21 cellular contexts compared by ENCODE assay signal in the genomic region with DNA sequence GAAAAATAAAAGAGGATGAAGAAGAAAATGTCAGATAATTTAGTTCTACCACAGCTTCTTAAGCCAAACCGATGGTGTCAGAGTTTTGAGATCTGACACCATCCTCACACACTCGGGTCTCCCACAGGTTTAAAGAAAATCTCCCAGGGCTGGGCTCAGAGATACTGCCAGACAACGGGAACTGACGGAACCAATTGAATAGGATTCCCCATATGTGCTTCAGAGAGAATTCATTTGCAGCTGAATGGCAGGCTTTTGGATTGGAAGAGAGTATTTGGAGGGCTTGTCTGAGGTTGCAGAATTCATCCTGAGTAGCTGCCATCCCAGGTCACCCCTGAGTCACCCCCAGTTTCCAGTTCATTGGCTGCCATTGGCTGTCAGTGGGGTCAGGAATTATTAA.
"Had no signal": no experiment of that assay in that cellular context is flagged by ENCODE, and none has a peak within 500 bp of the region (broad histone marks: within the 10 kb centered on the region; RNA-seq: fewer than 3 reads in every experiment).

No MANE protein-coding gene starts in this region.

- H3K27me3 Mint-ChIP-seq: activated CD4-positive, alpha-beta T cell treated with anti-CD3 and anti-CD28 coated beads, Interleukin-2, amount 10 ng/mL, durations not matched to agents 7 days and 5 days; activated naive CD4-positive, alpha-beta T cell treated with anti-CD3 and anti-CD28 coated beads, Interleukin-2, amount 10 ng/mL, durations not matched to agents 7 days and 5 days; activated naive CD8-positive, alpha-beta T cell treated with anti-CD3 and anti-CD28 coated beads, Interleukin-2, amount 50 U/mL, for 24 hours; stimulated activated naive CD8-positive, alpha-beta T cell treated with anti-CD3 and anti-CD28 coated beads, Interleukin-15, amount 100 ng/mL, for 72 hours had no signal

- H3K4me3 Mint-ChIP-seq: activated CD4-positive, alpha-beta T cell treated with anti-CD3 and anti-CD28 coated beads, Interleukin-2, amount 10 ng/mL, durations not matched to agents 7 days and 5 days; activated CD8-positive, alpha-beta T cell treated with anti-CD3 and anti-CD28 coated beads, Interleukin-2, amount 10 ng/mL, durations not matched to agents 7 days and 5 days; activated naive CD4-positive, alpha-beta T cell treated with anti-CD3 and anti-CD28 coated beads, Interleukin-2, amount 10 ng/mL, durations not matched to agents 7 days and 5 days; activated naive CD8-positive, alpha-beta T cell treated with anti-CD3 and anti-CD28 coated beads, Interleukin-2, amount 50 U/mL, for 24 hours; activated T-cell treated with anti-CD3 and anti-CD28 coated beads, Interleukin-2, amount 50 U/mL, for 24 hours; stimulated activated naive CD8-positive, alpha-beta T cell treated with anti-CD3 and anti-CD28 coated beads, Interleukin-15, amount 100 ng/mL, for 72 hours had no signal

- H3K9me3 ChIP-seq: ovary, right lobe of liver, suprapubic skin, transverse colon, uterus had no signal

- H3K4me3 ChIP-seq: coronary artery, ovary, right lobe of liver, suprapubic skin, transverse colon, uterus had no signal

- H3K4me1 Mint-ChIP-seq: activated CD4-positive, alpha-beta T cell treated with anti-CD3 and anti-CD28 coated beads, Interleukin-2, amount 10 ng/mL, durations not matched to agents 7 days and 5 days; activated naive CD4-positive, alpha-beta T cell treated with anti-CD3 and anti-CD28 coated beads, Interleukin-2, amount 10 ng/mL, durations not matched to agents 7 days and 5 days; activated naive CD8-positive, alpha-beta T cell treated with anti-CD3 and anti-CD28 coated beads, Interleukin-2, amount 50 U/mL, for 24 hours; stimulated activated naive CD8-positive, alpha-beta T cell treated with anti-CD3 and anti-CD28 coated beads, Interleukin-15, amount 100 ng/mL, for 72 hours had no signal

- H3K27ac ChIP-seq: brain microvascular endothelial cell, coronary artery, ovary, right lobe of liver, suprapubic skin, transverse colon had no signal

- H3K27me3 ChIP-seq: brain microvascular endothelial cell, ovary, right lobe of liver, suprapubic skin, transverse colon, uterus had no signal

- H3K9me3 Mint-ChIP-seq: activated CD4-positive, alpha-beta T cell treated with anti-CD3 and anti-CD28 coated beads, Interleukin-2, amount 10 ng/mL, durations not matched to agents 7 days and 5 days; activated naive CD4-positive, alpha-beta T cell treated with anti-CD3 and anti-CD28 coated beads, Interleukin-2, amount 10 ng/mL, durations not matched to agents 7 days and 5 days; activated naive CD8-positive, alpha-beta T cell treated with anti-CD3 and anti-CD28 coated beads, Interleukin-2, amount 50 U/mL, for 24 hours; activated T-cell treated with anti-CD3 and anti-CD28 coated beads, Interleukin-2, amount 50 U/mL, for 24 hours; activated T-helper 2 cell treated with anti-CD3 and anti-CD28 coated beads, Interferon-gamma antibody, Interleukin-2, Interleukin-4, amounts not matched to agents 10 μg/mL and 5 μg/mL and 100 μg/mL, durations not matched to agents 14 hours and 24 hours and 36 hours; stimulated activated naive CD8-positive, alpha-beta T cell treated with anti-CD3 and anti-CD28 coated beads, Interleukin-15, amount 100 ng/mL, for 72 hours had no signal

- H3K4me1 ChIP-seq: right lobe of liver, transverse colon, uterus had no signal

- DNase-seq: activated CD4-positive, alpha-beta T cell treated with anti-CD3 and anti-CD28 coated beads, Interleukin-2, amount 10 ng/mL, durations not matched to agents 7 days and 5 days; activated CD8-positive, alpha-beta T cell treated with anti-CD3 and anti-CD28 coated beads, Interleukin-2, amount 10 ng/mL, durations not matched to agents 7 days and 5 days; activated naive CD4-positive, alpha-beta T cell treated with anti-CD3 and anti-CD28 coated beads, Interleukin-2, amount 10 ng/mL, durations not matched to agents 7 days and 5 days; activated naive CD8-positive, alpha-beta T cell treated with anti-CD3 and anti-CD28 coated beads, Interleukin-2, amount 50 U/mL, for 24 hours; activated T-cell treated with anti-CD3 and anti-CD28 coated beads, Interleukin-2, amount 50 U/mL, for 24 hours; aorta; brain microvascular endothelial cell; left colon; ovary; right lobe of liver; small intestine; stimulated activated CD4-positive, alpha-beta T cell treated with anti-CD3 and anti-CD28 coated beads, Interleukin-15, amount 100 ng/mL, for 24 hours; stimulated activated CD4-positive, alpha-beta T cell treated with anti-CD3 and anti-CD28 coated beads, Interleukin-4, amount 100 ng/mL, for 1 hour; stimulated activated naive CD8-positive, alpha-beta T cell treated with anti-CD3 and anti-CD28 coated beads, Interleukin-15, amount 100 ng/mL, for 72 hours; T-helper 1 cell; T1000; transverse colon; uterus had no signal

- H3K36me3 Mint-ChIP-seq: activated naive CD4-positive, alpha-beta T cell treated with anti-CD3 and anti-CD28 coated beads, Interleukin-2, amount 10 ng/mL, durations not matched to agents 7 days and 5 days had no signal

- H3K36me3 ChIP-seq: brain microvascular endothelial cell, ovary, right lobe of liver, suprapubic skin, transverse colon, uterus had no signal

- H3K27ac Mint-ChIP-seq: activated CD4-positive, alpha-beta T cell treated with anti-CD3 and anti-CD28 coated beads, Interleukin-2, amount 10 ng/mL, durations not matched to agents 7 days and 5 days; activated CD8-positive, alpha-beta T cell treated with anti-CD3 and anti-CD28 coated beads, Interleukin-2, amount 10 ng/mL, durations not matched to agents 7 days and 5 days; activated naive CD4-positive, alpha-beta T cell treated with anti-CD3 and anti-CD28 coated beads, Interleukin-2, amount 10 ng/mL, durations not matched to agents 7 days and 5 days; activated naive CD8-positive, alpha-beta T cell treated with anti-CD3 and anti-CD28 coated beads, Interleukin-2, amount 50 U/mL, for 24 hours; activated T-helper 2 cell treated with anti-CD3 and anti-CD28 coated beads, Interferon-gamma antibody, Interleukin-2, Interleukin-4, amounts not matched to agents 10 μg/mL and 5 μg/mL and 100 μg/mL, durations not matched to agents 14 hours and 24 hours and 36 hours had no signal

- ATAC-seq: activated CD8-positive, alpha-beta T cell treated with anti-CD3 and anti-CD28 coated beads, Interleukin-2, amount 10 ng/mL, durations not matched to agents 7 days and 5 days; activated naive CD8-positive, alpha-beta T cell treated with anti-CD3 and anti-CD28 coated beads, Interleukin-2, amount 50 U/mL, for 24 hours; left colon; right lobe of liver; stimulated activated naive CD8-positive, alpha-beta T cell treated with anti-CD3 and anti-CD28 coated beads, Interleukin-15, amount 100 ng/mL, for 72 hours had no signal
